In genomic region chr10:63711866-63712716, GRCh38 we compare ENCODE assay signal across 1 cellular context.
A peak's percentile ranks its signal among the peaks of the same experiment; 100 is the strongest.
TF ChIP-seq lines count a peak whose summit lies in the region.

No MANE protein-coding gene starts in this region.

TF ChIP-seq in HEK293, 187 proteins besides CTCF, POLR2A, EP300 and RAD21 (continued from another document and continues in another):
- TF ChIP-seq ZNF18 (tag by site-specific recombination; IDR thresholded peaks at IDR 0.05) (peak; percentile 56), ZNF391 (tag by site-specific recombination; IDR thresholded peaks at IDR 0.05; ENCODE audit: borderline replicate concordance, low read depth) (peak; percentile 56; the same call in 1 of the 2 replicates), ZBTB26 (tag by site-specific recombination; optimal IDR thresholded peaks at IDR 0.05) (peak; percentile 23), ZNF416 (tag by site-specific recombination; IDR thresholded peaks at IDR 0.05) (no peak), KLF1 (tag by site-specific recombination; IDR thresholded peaks at IDR 0.05) (peak; percentile 78), OVOL3 (tag by site-specific recombination; IDR thresholded peaks at IDR 0.05) (no peak), ZNF140 (tag by site-specific recombination; IDR thresholded peaks at IDR 0.05) (no peak), ZNF26 (tag by site-specific recombination; IDR thresholded peaks at IDR 0.05) (no peak), ZNF324 (tag by site-specific recombination; IDR thresholded peaks at IDR 0.05) (no peak), BCL11A (tag by site-specific recombination; IDR thresholded peaks at IDR 0.05; ENCODE audit: low read depth) (peak; percentile 42; the same call in 1 of the 2 replicates), HOXC10 (CRISPR knock-in tag; IDR thresholded peaks at IDR 0.05) (no peak), ZNF561 (tag by site-specific recombination; IDR thresholded peaks at IDR 0.05; ENCODE audit: borderline replicate concordance) (no peak), ZSCAN18 (tag by site-specific recombination; IDR thresholded peaks at IDR 0.05) (no peak), ZNF580 (tag by site-specific recombination; IDR thresholded peaks at IDR 0.05) (no peak), ZNF148 (tag by site-specific recombination; IDR thresholded peaks at IDR 0.05; ENCODE audit: borderline replicate concordance) (no peak), ZNF114 (tag by site-specific recombination; IDR thresholded peaks at IDR 0.05) (no peak), ATF2 (tag by site-specific recombination; IDR thresholded peaks at IDR 0.05; ENCODE audit: low read depth) (no peak), ZNF10 (tag by site-specific recombination; IDR thresholded peaks at IDR 0.05) (peak; percentile 77), KLF8 (tag by site-specific recombination; IDR thresholded peaks at IDR 0.05) (peak; percentile 78), ZNF311 (tag by site-specific recombination; IDR thresholded peaks at IDR 0.05; ENCODE audit: borderline replicate concordance) (no peak), ZNF701 (tag by site-specific recombination; IDR thresholded peaks at IDR 0.05) (no peak), ZNF596 (tag by site-specific recombination; IDR thresholded peaks at IDR 0.05) (no peak), ZNF202 (tag by site-specific recombination; IDR thresholded peaks at IDR 0.05; ENCODE audit: borderline replicate concordance) (no peak), WT1 (tag by site-specific recombination; IDR thresholded peaks at IDR 0.05) (peak; percentile 71; the same call in 1 of the 2 replicates), ZNF626 (tag by site-specific recombination; IDR thresholded peaks at IDR 0.05) (no peak), ZSCAN5A (tag by site-specific recombination; IDR thresholded peaks at IDR 0.05) (no peak), ZNF610 (tag by site-specific recombination; IDR thresholded peaks at IDR 0.05; ENCODE audit: borderline replicate concordance) (0 out of 2 replicates have a peak, but pooled peaks have one; percentile 27), ZSCAN23 (tag by site-specific recombination; IDR thresholded peaks at IDR 0.05) (no peak; the same call in 1 of the 2 replicates), ELK4 (IDR thresholded peaks at IDR 0.05; ENCODE audit: borderline replicate concordance, low read depth, low read length) (no peak), ZNF768 (tag by site-specific recombination; IDR thresholded peaks at IDR 0.05) (no peak), ZNF449 (tag by site-specific recombination; IDR thresholded peaks at IDR 0.05) (no peak; the same call in 1 of the 2 replicates), ZBTB1 (tag by site-specific recombination; IDR thresholded peaks at IDR 0.05) (no peak), ZNF398 (tag by site-specific recombination; IDR thresholded peaks at IDR 0.05) (no peak; the same call in 1 of the 2 replicates), ZNF513 (tag by site-specific recombination; IDR thresholded peaks at IDR 0.05) (no peak), GFI1B (tag by site-specific recombination; IDR thresholded peaks at IDR 0.05) (no peak), ZNF664 (tag by site-specific recombination; IDR thresholded peaks at IDR 0.05) (no peak), ZNF155 (tag by site-specific recombination; IDR thresholded peaks at IDR 0.05) (no peak), ZFP41 (tag by site-specific recombination; IDR thresholded peaks at IDR 0.05; ENCODE audit: borderline replicate concordance) (no peak)
